ENCODE assay signal across 18 cellular contexts in genomic region chr15:91385301-91385700, GRCh38.
DNase-seq lines count a peak whose midpoint lies in the region; ATAC-seq, FAIRE-seq and TF ChIP-seq lines count a peak whose summit lies in the region.
"Had no signal": no experiment of that assay in that cellular context is flagged by ENCODE, and none has a peak within 500 bp of the region (broad histone marks: within the 10 kb centered on the region; RNA-seq: fewer than 3 reads in every experiment).

No MANE protein-coding gene starts in this region.

- H3F3A ChIP-seq in Loucy (ENCODE audit: low read depth), result no peaks in the 10 kb centered on the region

- no peaks in the 10 kb centered on the region for H3K9me2 ChIP-seq in Loucy (replicated peaks; ENCODE audit: low read depth, low read length)

- no peaks in the 10 kb centered on the region for H3K27me3 Mint-ChIP-seq in astrocyte (ENCODE audit: low read depth, unreplicated experiment)

- H3K79me2 ChIP-seq in Loucy (ENCODE audit: insufficient read depth, low read length) (no peaks in the 10 kb centered on the region), astrocyte (ENCODE audit: insufficient read depth, low read length) (no peaks in the 10 kb centered on the region)

- intact Hi-C loops in A673 (cut with micrococcal nuclease; ENCODE audit: unreplicated experiment), result no loop called here
- intact Hi-C loops in head of caudate nucleus (cut with DNase I), result no loop called here
- intact Hi-C loops in Right ventricle myocardium superior (cut with DNase I), result no loop called here

- no peaks in the 10 kb centered on the region for H3K36me3 ChIP-seq in A673 (ENCODE audit: insufficient read depth, low read length, poor library complexity, severe bottlenecking)
- H3K36me3 ChIP-seq in Loucy (ENCODE audit: insufficient read depth, low read length), result no peaks in the 10 kb centered on the region
- no peaks in the 10 kb centered on the region for H3K36me3 ChIP-seq in astrocyte (ENCODE audit: insufficient read depth, low read length)
- no peaks in the 10 kb centered on the region for H3K36me3 ChIP-seq in suprapubic skin

- H3K9me3 Mint-ChIP-seq in astrocyte (ENCODE audit: unreplicated experiment), result no peaks in the 10 kb centered on the region

- POLR2A ChIA-PET in A673 (lab: Charles Lee; ENCODE audit: low non-redundant PET), result no interaction called here

- no peaks in the 10 kb centered on the region for H3K36me3 Mint-ChIP-seq in astrocyte (ENCODE audit: low read depth, unreplicated experiment)
- H3K36me3 Mint-ChIP-seq: immature natural killer cell, mesothelial cell of epicardium had no signal

- H4K20me1 ChIP-seq in Loucy (ENCODE audit: insufficient read depth, low read length, poor library complexity, severe bottlenecking) (no peaks in the 10 kb centered on the region), astrocyte (ENCODE audit: insufficient read depth, low read length) (no peaks in the 10 kb centered on the region)

- no peak for TF ChIP-seq POLR2A in suprapubic skin (IDR thresholded peaks at IDR 0.05)

- FAIRE-seq in astrocyte (lab: Jason Lieb, UNC), result no peak
- FAIRE-seq: G401.6 had no signal

- H3K4me1 Mint-ChIP-seq in astrocyte (ENCODE audit: low read depth, unreplicated experiment), result peaks cover 4% of the 10 kb centered on the region
- H3K4me1 Mint-ChIP-seq: immature natural killer cell, mesothelial cell of epicardium had no signal

- TF ChIP-seq EP300 in suprapubic skin (IDR thresholded peaks at IDR 0.05), result no peak

- no peak overlapping the region for H3K9ac ChIP-seq in Loucy (ENCODE audit: low read depth, low read length, poor library complexity, severe bottlenecking)
- no peak overlapping the region for H3K9ac ChIP-seq in astrocyte (ENCODE audit: low read length)

- no peak overlapping the region for H2AFZ ChIP-seq in Loucy (ENCODE audit: low read length)
- H2AFZ ChIP-seq in astrocyte (ENCODE audit: low read depth, low read length), result no peak overlapping the region

- H3K4me3 Mint-ChIP-seq in astrocyte (ENCODE audit: unreplicated experiment), result no peak overlapping the region
- H3K4me3 Mint-ChIP-seq: activated CD8-positive, alpha-beta T cell treated with anti-CD3 and anti-CD28 coated beads, Interleukin-2, amount 10 ng/mL, durations not matched to agents 7 days and 5 days; activated T-helper 1 cell treated with anti-CD3 and anti-CD28 coated beads, Interleukin-12 subunit alpha, Interleukin-12 subunit beta, Interleukin-2, Interleukin-4 antibody, amounts not matched to agents 30 ng/mL and 10 ng/mL and 1 ng/mL, durations not matched to agents 14 hours and 24 hours and 36 hours; H9; immature natural killer cell; mesothelial cell of epicardium had no signal

- 0% methylated on average over 1 of the region's 1 CpG for WGBS in suprapubic skin

- peaks cover 6% of the 10 kb centered on the region for H3K4me1 ChIP-seq in A673 (ENCODE audit: insufficient read depth, low read length, poor library complexity, severe bottlenecking)
- peaks cover 25% of the 10 kb centered on the region for H3K4me1 ChIP-seq in Loucy (ENCODE audit: insufficient read depth, low read length, poor library complexity, severe bottlenecking)
- H3K4me1 ChIP-seq in astrocyte (ENCODE audit: insufficient read depth, low read length), result peaks cover 14% of the 10 kb centered on the region
- no peaks in the 10 kb centered on the region for H3K4me1 ChIP-seq in suprapubic skin

- H3K4me2 ChIP-seq in Loucy (ENCODE audit: low read depth, low read length, poor library complexity, severe bottlenecking) (peak overlapping the region; percentile 11), astrocyte (ENCODE audit: low read length) (peak overlapping the region; percentile 5)

- no peak overlapping the region for H3K27ac Mint-ChIP-seq in astrocyte (ENCODE audit: unreplicated experiment)
- H3K27ac Mint-ChIP-seq: activated CD8-positive, alpha-beta T cell treated with anti-CD3 and anti-CD28 coated beads, Interleukin-2, amount 10 ng/mL, durations not matched to agents 7 days and 5 days; activated T-helper 1 cell treated with anti-CD3 and anti-CD28 coated beads, Interleukin-12 subunit alpha, Interleukin-12 subunit beta, Interleukin-2, Interleukin-4 antibody, amounts not matched to agents 30 ng/mL and 10 ng/mL and 1 ng/mL, durations not matched to agents 14 hours and 24 hours and 36 hours; immature natural killer cell; mesothelial cell of epicardium had no signal

- DNase-seq in A673 (ENCODE audit: low spot score) (peak; percentile 80), astrocyte (ENCODE audit: low read depth) (peak; percentile 94), head of caudate nucleus (peak in 23 of 42 donors; percentile 4 to 72 (median 33)), suprapubic skin (ENCODE audit: low spot score in 2 of 2) (no peak), Right ventricle myocardium superior (no peak)
- DNase-seq: activated CD8-positive, alpha-beta T cell treated with anti-CD3 and anti-CD28 coated beads, Interleukin-2, amount 10 ng/mL, durations not matched to agents 7 days and 5 days; H9; immature natural killer cell; NCI-H187; NCI-H526; retina; SW 1271 had no signal

- CTCF ChIA-PET in A673 (lab: Charles Lee), result interaction anchor here (0.8 kb wide), 1 partner anchor 321 kb away, joined by 3 read pairs; no protein-coding TSS in a partner anchor

- no TSS peak for BruUV-seq in A673 (replicated peaks; lab: Mats Ljungman, UMichigan)

- TF ChIP-seq CTCF in A673 (conservative IDR thresholded peaks at IDR 0.05; ENCODE audit: low read depth, low read length) (no peak), Loucy (conservative IDR thresholded peaks at IDR 0.05; ENCODE audit: low read length) (no peak), astrocyte (IDR thresholded peaks at IDR 0.05; ENCODE audit: insufficient read depth, low read depth, low read length) (no peak), suprapubic skin (IDR thresholded peaks at IDR 0.05) (no peak)

- ATAC-seq in Right ventricle myocardium superior (ENCODE audit: poor library complexity) (no peak), HG03520 (IDR thresholded peaks at IDR 0.05; ENCODE audit: unreplicated experiment) (no peak), GM21619 (IDR thresholded peaks at IDR 0.05; ENCODE audit: unreplicated experiment) (no peak)
- ATAC-seq: activated CD8-positive, alpha-beta T cell treated with anti-CD3 and anti-CD28 coated beads, Interleukin-2, amount 10 ng/mL, durations not matched to agents 7 days and 5 days had no signal

- peaks cover 22% of the 10 kb centered on the region for H3K27me3 ChIP-seq in A673 (replicated peaks; ENCODE audit: insufficient read depth, low read depth, low read length, poor library complexity)
- no peaks in the 10 kb centered on the region for H3K27me3 ChIP-seq in Loucy (ENCODE audit: insufficient read depth, low read length, poor library complexity, severe bottlenecking)
- H3K27me3 ChIP-seq in astrocyte (ENCODE audit: insufficient read depth, low read length), result no peaks in the 10 kb centered on the region
- no peaks in the 10 kb centered on the region for H3K27me3 ChIP-seq in suprapubic skin

- no peak overlapping the region for H3K4me3 ChIP-seq in A673 (ENCODE audit: low read depth, low read length, poor library complexity, severe bottlenecking)
- no peak overlapping the region for H3K4me3 ChIP-seq in Loucy (ENCODE audit: low read length, poor library complexity, severe bottlenecking)
- no peak overlapping the region for H3K4me3 ChIP-seq in astrocyte (ENCODE audit: insufficient read depth, low read depth, low read length)
- no peak overlapping the region for H3K4me3 ChIP-seq in suprapubic skin

- H3K27ac ChIP-seq in A673 (ENCODE audit: low read depth, low read length, poor library complexity, severe bottlenecking) (no peak overlapping the region), astrocyte (ENCODE audit: low read depth, low read length) (peak overlapping the region; percentile 45), suprapubic skin (no peak overlapping the region)

- H3K9me3 ChIP-seq in A673 (ENCODE audit: low read depth, low read length, poor library complexity, severe bottlenecking), result no peaks in the 10 kb centered on the region
- H3K9me3 ChIP-seq in Loucy (ENCODE audit: insufficient read depth, low read depth, low read length), result no peaks in the 10 kb centered on the region
- no peaks in the 10 kb centered on the region for H3K9me3 ChIP-seq in astrocyte (ENCODE audit: insufficient read depth, low read depth, low read length)
- peaks cover 3% of the 10 kb centered on the region for H3K9me3 ChIP-seq in suprapubic skin

Comparison
In these comparisons a context has a peak if more than half of its experiments do, and no peak if none do; other contexts are left out.
1. DNase-seq: peak in A673 (single experiment), astrocyte (single experiment) and head of caudate nucleus (23 of 42); none in suprapubic skin (0 of 2) and Right ventricle myocardium superior (single experiment).